In the genomic region with DNA sequence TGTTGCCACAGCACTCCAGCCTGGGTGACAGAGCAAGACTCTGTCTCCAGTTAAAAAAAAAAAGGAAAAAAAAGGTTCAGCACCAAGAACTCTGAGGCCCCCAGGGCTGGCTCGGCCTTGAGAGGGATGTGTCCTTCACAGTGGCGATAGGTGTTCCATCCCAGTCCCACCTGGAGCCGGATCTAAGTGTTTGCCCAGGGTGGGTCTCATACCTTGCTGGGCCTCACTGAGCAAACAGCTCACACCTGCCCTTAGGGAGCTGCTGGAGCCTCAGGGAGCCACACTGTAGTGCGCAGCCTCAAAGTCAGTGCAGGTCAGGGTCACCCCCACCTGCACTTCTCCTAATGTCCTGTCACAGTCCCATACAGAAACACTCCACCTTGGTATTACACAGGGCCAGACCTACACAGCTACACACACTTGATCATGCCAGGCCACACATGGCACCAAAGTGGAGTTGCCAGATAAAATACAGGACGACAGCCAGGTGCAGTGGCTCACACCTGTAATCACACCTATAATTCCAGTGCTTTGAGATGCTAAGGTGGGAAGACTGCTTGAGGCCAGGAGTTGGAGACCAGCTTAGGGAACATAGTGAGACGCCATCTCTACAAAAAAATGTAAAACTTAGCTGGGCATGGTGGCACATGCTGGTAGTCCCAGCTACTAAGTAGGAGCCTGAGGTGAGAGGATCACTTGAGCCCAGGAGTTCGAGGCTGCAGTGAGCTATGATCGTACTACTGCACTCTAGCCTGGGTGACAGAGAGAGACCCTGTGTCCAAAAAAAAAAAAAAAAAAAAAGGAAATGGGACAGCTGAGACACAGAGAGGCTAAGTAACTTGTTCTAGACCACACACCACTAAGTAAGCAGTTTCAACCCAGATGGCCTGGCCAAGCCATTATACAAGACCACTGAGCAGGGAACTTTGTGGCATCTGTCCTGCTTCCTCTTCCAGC, we compare ENCODE assay signal across 10 cellular contexts. TPM values are rescaled to one million over a fixed set of nuclear protein-coding genes. Genes with fewer than 3 reads are reported as not detected.
DNase-seq lines count a peak whose midpoint lies in the region; ATAC-seq, FAIRE-seq and TF ChIP-seq lines count a peak whose summit lies in the region.
"Had no signal": no experiment of that assay in that cellular context is flagged by ENCODE, and none has a peak within 500 bp of the region (broad histone marks: within the 10 kb centered on the region; RNA-seq: fewer than 3 reads in every experiment).

No MANE protein-coding gene starts in this region.

- no peak overlapping the region for H4K5ac ChIP-seq in H9 (ENCODE audit: insufficient read length, low read depth, low read length)

- H2BK12ac ChIP-seq in H9 (ENCODE audit: insufficient read length, low read depth, low read length) = no peak overlapping the region

- ATAC-seq in activated B cell treated with CpG ODN at 0.5 μM for 24 hours (ENCODE audit: low read depth) (no peak), GM19035 (IDR thresholded peaks at IDR 0.05; ENCODE audit: unreplicated experiment) (no peak)

- H3K23me2 ChIP-seq in H9 (ENCODE audit: insufficient read length, low read depth, low read length, poor library complexity, severe bottlenecking) = peaks cover 7% of the 10 kb centered on the region

- H3K4me2 ChIP-seq in H9 (ENCODE audit: insufficient read depth, insufficient read length, low read length) = no peak overlapping the region

- no peak overlapping the region for H2AK5ac ChIP-seq in H9 (ENCODE audit: insufficient read length, low read length)

- peaks cover 4% of the 10 kb centered on the region; the same call in 1 of the 2 replicates for H3K4me1 ChIP-seq in H9 (ENCODE audit: insufficient read depth, low read length)

- H2AFZ ChIP-seq in H9 (ENCODE audit: low read length) = no peak overlapping the region

- no peak overlapping the region for H3K9ac ChIP-seq in H9 (ENCODE audit: extremely low read depth, insufficient read length, low read length)

- H4K20me1 ChIP-seq in H9 (ENCODE audit: control insufficient read depth, insufficient read depth, insufficient read length) = no peaks in the 10 kb centered on the region

- H3K27ac ChIP-seq in H9 (ENCODE audit: insufficient read length, low read depth, low read length) = no peak overlapping the region

- H3K36me3 Mint-ChIP-seq in activated B cell treated with CpG ODN at 0.5 μM for 24 hours (ENCODE audit: low read depth) = no peaks in the 10 kb centered on the region
- no peaks in the 10 kb centered on the region for H3K36me3 Mint-ChIP-seq in progenitor cell of endocrine pancreas (ENCODE audit: insufficient read depth)
- no peaks in the 10 kb centered on the region for H3K36me3 Mint-ChIP-seq in H9 (ENCODE audit: insufficient read depth in 1 of 3, low read depth in 3 of 3)
- H3K36me3 Mint-ChIP-seq: brain had no signal

- no peak for FAIRE-seq in GM12892 (lab: Jason Lieb, UNC)

- POLR2A ChIA-PET in activated B cell treated with CpG ODN at 0.5 μM for 24 hours (lab: Charles Lee) = interaction anchor here (0.6 to 3.3 kb wide), 14 partner anchors 24 to 427 kb away, joined by 3 to 28 read pairs (median 5); no protein-coding TSS in a partner anchor

- no peaks in the 10 kb centered on the region for H3K9me3 Mint-ChIP-seq in activated B cell treated with CpG ODN at 0.5 μM for 24 hours
- no peaks in the 10 kb centered on the region for H3K9me3 Mint-ChIP-seq in progenitor cell of endocrine pancreas (ENCODE audit: low read depth)
- no peaks in the 10 kb centered on the region for H3K9me3 Mint-ChIP-seq in H9
- H3K9me3 Mint-ChIP-seq: brain had no signal

- H3T11ph ChIP-seq in H9 (ENCODE audit: low read length) = no peak overlapping the region

- intact Hi-C loops in activated B cell treated with CpG ODN at 0.5 μM for 24 hours (cut with micrococcal nuclease) = no loop called here

- no peak overlapping the region for H3K23ac ChIP-seq in H9 (ENCODE audit: insufficient read length, low read depth, low read length)

- H3K27me3 Mint-ChIP-seq in activated B cell treated with CpG ODN at 0.5 μM for 24 hours = no peaks in the 10 kb centered on the region
- no peaks in the 10 kb centered on the region for H3K27me3 Mint-ChIP-seq in progenitor cell of endocrine pancreas
- peaks cover 18% of the 10 kb centered on the region for H3K27me3 Mint-ChIP-seq in H9 (ENCODE audit: low read depth)

- H3K4me1 Mint-ChIP-seq in activated B cell treated with CpG ODN at 0.5 μM for 24 hours (peaks cover 42% of the 10 kb centered on the region), progenitor cell of endocrine pancreas (ENCODE audit: low read depth) (peaks cover 48% of the 10 kb centered on the region), H9 (peaks cover 27 to 29% of the 10 kb centered on the region in 2 experiments)

- H2BK5ac ChIP-seq in H9 (ENCODE audit: insufficient read length, low read length) = no peak overlapping the region

- WGBS in H9 (ENCODE audit: extremely low coverage, insufficient read length, low lambda C conversion rate) = no CpG with 5 or more reads among the region's 8 CpGs

- H3K79me1 ChIP-seq in H9 (ENCODE audit: insufficient read depth, low read depth, low read length, poor library complexity, severe bottlenecking) = no peaks in the 10 kb centered on the region

- no peak overlapping the region for H3K56ac ChIP-seq in H9 (ENCODE audit: insufficient read length, low read depth, low read length)

- no peak for TF ChIP-seq POLR2A in GM12892 (IDR thresholded peaks at IDR 0.05; ENCODE audit: low read depth, low read length)

- no peak overlapping the region for H3K4ac ChIP-seq in H9 (ENCODE audit: low read depth, low read length)

- H3K9me3 ChIP-seq in H9 (ENCODE audit: control insufficient read depth, low read depth, low read length) = no peaks in the 10 kb centered on the region
- H3K9me3 ChIP-seq: sigmoid colon had no signal

- no peaks in the 10 kb centered on the region; the same call in 1 of the 2 replicates for H3K27me3 ChIP-seq in H9 (ENCODE audit: insufficient read depth, low read length)
- H3K27me3 ChIP-seq: sigmoid colon had no signal

- TF ChIP-seq CTCF in activated B cell treated with CpG ODN at 0.5 μM for 24 hours (IDR thresholded peaks at IDR 0.05) (no peak), progenitor cell of endocrine pancreas (IDR thresholded peaks at IDR 0.05; ENCODE audit: unreplicated experiment) (no peak), H9 (conservative IDR thresholded peaks at IDR 0.05) (no peak), GM20000 (IDR thresholded peaks at IDR 0.05; ENCODE audit: extremely low read depth, missing control alignments) (no peak)

- H2BK120ac ChIP-seq in H9 (ENCODE audit: low read depth, low read length, poor library complexity, severe bottlenecking) = no peak overlapping the region

- CTCF ChIA-PET in activated B cell treated with CpG ODN at 0.5 μM for 24 hours (lab: Charles Lee) = interaction anchor here (0.7 to 3.3 kb wide), 4 partner anchors 29 to 64 kb away, joined by 3 to 21 read pairs (median 4); no protein-coding TSS in a partner anchor

- H3K14ac ChIP-seq in H9 (ENCODE audit: insufficient read depth, low read length) = no peak overlapping the region

- in situ Hi-C loops in G401 (cut with HindIII; ENCODE audit: low sequenced_read_pairs) = no loop called here

- no peak overlapping the region for H3K18ac ChIP-seq in H9 (ENCODE audit: insufficient read length, low read depth, low read length)

- DNase-seq in GM12892 (ENCODE audit: insufficient read length) (peak; percentile 8), NCI-H1417 treated with DMSO at 0.1 percent for 48 hours (lab: John Stamatoyannopoulos, UW) (peak; percentile 75), activated B cell treated with CpG ODN at 0.5 μM for 24 hours (no peak), progenitor cell of endocrine pancreas (ENCODE audit: low spot score, unreplicated experiment) (peak; percentile 60), H9 (no peak), G401 (ENCODE audit: low spot score) (no peak), GM20000 (ENCODE audit: low spot score) (no peak)
- DNase-seq: sigmoid colon had no signal

- H2BK20ac ChIP-seq in H9 (ENCODE audit: low read depth, low read length, poor library complexity, severe bottlenecking) = no peak overlapping the region

- no peak overlapping the region for H3K4me3 Mint-ChIP-seq in activated B cell treated with CpG ODN at 0.5 μM for 24 hours
- H3K4me3 Mint-ChIP-seq in progenitor cell of endocrine pancreas (ENCODE audit: low read depth) = peak overlapping the region; percentile 44
- H3K4me3 Mint-ChIP-seq in H9 = no peak overlapping the region

- H4K91ac ChIP-seq in H9 (ENCODE audit: insufficient read length, low read depth, low read length) = no peak overlapping the region

- no peak overlapping the region for H2BK15ac ChIP-seq in H9 (ENCODE audit: low read depth, low read length)

- no peak overlapping the region for H4K8ac ChIP-seq in H9 (replicated peaks; ENCODE audit: insufficient read length, low read depth, low read length)

- H3K27ac Mint-ChIP-seq in activated B cell treated with CpG ODN at 0.5 μM for 24 hours = peak overlapping the region; percentile 90
- peak overlapping the region; percentile 99 for H3K27ac Mint-ChIP-seq in progenitor cell of endocrine pancreas
- H3K27ac Mint-ChIP-seq in H9 = peak overlapping the region in 1 of 3 experiments; percentile 62; a peak in 1 of 7 replicates

- no peaks in the 10 kb centered on the region for H3K79me2 ChIP-seq in H9 (ENCODE audit: insufficient read depth, low read length)

RNA-seq across cellular contexts. Expression of a gene that starts 7.3 kb away (rescaled TPM):
- polyA plus RNA-seq in GM12892 (2012; ENCODE audit: missing spikeins) = 24.3 TPM
- 42.6 and 46.8 TPM in 2 replicates for total RNA-seq in activated B cell treated with CpG ODN at 0.5 μM for 24 hours
- total RNA-seq in progenitor cell of endocrine pancreas = 212 and 220 TPM in 2 replicates
- total RNA-seq in H9 (2021) = 24.4 and 24.7 TPM in 2 replicates
- 68.8 and 74.1 TPM in 2 replicates for total RNA-seq in G401 (2014; rRNA removed; shearing (Covaris generic))

RNA-seq across cellular contexts. Expression of a gene that starts 27.6 kb away (rescaled TPM):
- polyA plus RNA-seq in GM12892 (2012; ENCODE audit: missing spikeins) = 59.2 TPM
- total RNA-seq in activated B cell treated with CpG ODN at 0.5 μM for 24 hours (73.5 and 96.7 TPM in 2 replicates), progenitor cell of endocrine pancreas (43.8 and 43.9 TPM in 2 replicates), H9 (2021) (17.3 and 18.2 TPM in 2 replicates)
- total RNA-seq in G401 (2014; rRNA removed; shearing (Covaris generic)) = 10.0 and 11.6 TPM in 2 replicates

RNA-seq across cellular contexts. Expression of a gene that starts 34.4 kb away (rescaled TPM):
- polyA plus RNA-seq in GM12892 (2012; ENCODE audit: missing spikeins) = 48.4 TPM
- total RNA-seq in activated B cell treated with CpG ODN at 0.5 μM for 24 hours (113 and 139 TPM in 2 replicates), progenitor cell of endocrine pancreas (83.4 and 86.7 TPM in 2 replicates), H9 (2021) (59.4 and 63.0 TPM in 2 replicates)
- 89.9 and 113 TPM in 2 replicates for total RNA-seq in G401 (2014; rRNA removed; shearing (Covaris generic))

Comparison
In these comparisons a context has a peak if more than half of its experiments do, and no peak if none do; other contexts are left out.
1. DNase-seq: peak in GM12892 (single experiment), NCI-H1417 treated with DMSO at 0.1 percent for 48 hours (single experiment) and progenitor cell of endocrine pancreas (single experiment); none in activated B cell treated with CpG ODN at 0.5 μM for 24 hours (single experiment), H9 (single experiment), G401 (single experiment) and GM20000 (single experiment).